ENCODE assay signal across 35 cellular contexts in genomic region chr4:15912236-15912635, GRCh38. TPM values are rescaled to one million over a fixed set of nuclear protein-coding genes. Genes with fewer than 3 reads are reported as not detected.
A peak's percentile ranks its signal among the peaks of the same experiment; 100 is the strongest.
DNase-seq lines count a peak whose midpoint lies in the region; ATAC-seq, FAIRE-seq and TF ChIP-seq lines count a peak whose summit lies in the region.
"Had no signal": no experiment of that assay in that cellular context is flagged by ENCODE, and none has a peak within 500 bp of the region (broad histone marks: within the 10 kb centered on the region; RNA-seq: fewer than 3 reads in every experiment).

No MANE protein-coding gene starts in this region.

- H3K9me3 Mint-ChIP-seq in GM23338 (peaks cover 19% of the 10 kb centered on the region), astrocyte (ENCODE audit: unreplicated experiment) (peaks cover 5% of the 10 kb centered on the region), immature natural killer cell (no peaks in the 10 kb centered on the region)
- no peaks in the 10 kb centered on the region for H3K9me3 Mint-ChIP-seq in natural killer cell treated with Interleukin-12 subunit alpha and Interleukin-12 subunit beta and Interleukin-15 and Interleukin-18, amount 100 ng/mL, for 72 hours
- no peaks in the 10 kb centered on the region for H3K9me3 Mint-ChIP-seq in activated T-cell treated with anti-CD3 and anti-CD28 coated beads, Interleukin-2, amount 50 U/mL, for 24 hours

- H3F3A ChIP-seq in GM23338 (replicated peaks; ENCODE audit: low read depth), result no peaks in the 10 kb centered on the region

- H3K4me3 ChIP-seq in GM23338 (no peak overlapping the region), astrocyte (ENCODE audit: insufficient read depth, low read depth, low read length) (no peak overlapping the region)
- H3K4me3 ChIP-seq: esophagus muscularis mucosa, heart right ventricle, right lobe of liver, SJSA1, tibial artery had no signal

- H3K4me1 Mint-ChIP-seq in GM23338, result no peaks in the 10 kb centered on the region
- H3K4me1 Mint-ChIP-seq in astrocyte (ENCODE audit: low read depth, unreplicated experiment), result peaks cover 28% of the 10 kb centered on the region
- peaks cover 40 to 49% of the 10 kb centered on the region in 2 donors for H3K4me1 Mint-ChIP-seq in immature natural killer cell
- peaks cover 21 to 33% of the 10 kb centered on the region in 2 donors for H3K4me1 Mint-ChIP-seq in natural killer cell treated with Interleukin-12 subunit alpha and Interleukin-12 subunit beta and Interleukin-15 and Interleukin-18, amount 100 ng/mL, for 72 hours (ENCODE audit: low read depth in 2 of 2)
- peaks cover 8% of the 10 kb centered on the region for H3K4me1 Mint-ChIP-seq in activated T-cell treated with anti-CD3 and anti-CD28 coated beads, Interleukin-2, amount 50 U/mL, for 24 hours (ENCODE audit: low read depth)
- H3K4me1 Mint-ChIP-seq: CD8-positive, alpha-beta memory T cell had no signal

- H3K27ac Mint-ChIP-seq in GM23338 (no peak overlapping the region), astrocyte (ENCODE audit: unreplicated experiment) (peak overlapping the region; percentile 78), immature natural killer cell (peak overlapping the region in 3 of 6 donors; percentile 24 to 54 (median 29))
- H3K27ac Mint-ChIP-seq in natural killer cell treated with Interleukin-12 subunit alpha and Interleukin-12 subunit beta and Interleukin-15 and Interleukin-18, amount 100 ng/mL, for 72 hours, result peak overlapping the region in 1 of 2 donors; percentile 47
- H3K27ac Mint-ChIP-seq in activated T-cell treated with anti-CD3 and anti-CD28 coated beads, Interleukin-2, amount 50 U/mL, for 24 hours, result no peak overlapping the region
- H3K27ac Mint-ChIP-seq: activated naive CD8-positive, alpha-beta T cell; CD8-positive, alpha-beta memory T cell; dendritic cell treated with granulocyte-macrophage colony-stimulating factor and Interleukin-4, amounts not matched to agents 40 ng/mL and 50 ng/mL, for 4 days had no signal

- no peak overlapping the region for H3K27ac ChIP-seq in GM23338 (ENCODE audit: low read depth)
- peak overlapping the region; percentile 97 for H3K27ac ChIP-seq in astrocyte (ENCODE audit: low read depth, low read length)
- H3K27ac ChIP-seq: esophagus muscularis mucosa, heart right ventricle, KMS-11, neutrophil, right lobe of liver, tibial artery, WERI-Rb-1 had no signal

- peaks cover 4% of the 10 kb centered on the region; the same call in 1 of the 2 replicates for H3K9me2 ChIP-seq in GM23338 (ENCODE audit: insufficient read depth)

- H3K9ac ChIP-seq in astrocyte (ENCODE audit: low read length), result peak overlapping the region; percentile 79
- H3K9ac ChIP-seq: KMS-11 had no signal

- H2AFZ ChIP-seq in GM23338 (peak overlapping the region; percentile 59), astrocyte (ENCODE audit: low read depth, low read length) (peak overlapping the region; percentile 18)

- no peak for TF ChIP-seq CTCF in GM23338 (conservative IDR thresholded peaks at IDR 0.05; ENCODE audit: low read depth in 2 of 2)
- no peak for TF ChIP-seq CTCF in astrocyte (IDR thresholded peaks at IDR 0.05; ENCODE audit: insufficient read depth, low read depth, low read length)

- H3K27me3 ChIP-seq in GM23338 (ENCODE audit: insufficient read depth) (no peaks in the 10 kb centered on the region), astrocyte (ENCODE audit: insufficient read depth, low read length) (no peaks in the 10 kb centered on the region)
- H3K27me3 ChIP-seq: esophagus muscularis mucosa, neutrophil, right lobe of liver, SJSA1 had no signal

- ATAC-seq in GM23338 (no peak), GM21381 (IDR thresholded peaks at IDR 0.05; ENCODE audit: unreplicated experiment) (no peak), HG03196 (IDR thresholded peaks at IDR 0.05; ENCODE audit: unreplicated experiment) (no peak)
- ATAC-seq in natural killer cell treated with Interleukin-12 subunit alpha and Interleukin-12 subunit beta and Interleukin-15 and Interleukin-18, amount 100 ng/mL, for 72 hours, result peak; percentile 69 to 71
- ATAC-seq: heart right ventricle, right lobe of liver had no signal

- H3K4me2 ChIP-seq in GM23338 (no peak overlapping the region), astrocyte (ENCODE audit: low read length) (peak overlapping the region; percentile 76)
- H3K4me2 ChIP-seq: KMS-11 had no signal

- H3K4me3 Mint-ChIP-seq in GM23338, result no peak overlapping the region
- H3K4me3 Mint-ChIP-seq in astrocyte (ENCODE audit: unreplicated experiment), result no peak overlapping the region
- H3K4me3 Mint-ChIP-seq in immature natural killer cell, result peak overlapping the region; percentile 16 to 63 (median 19)
- peak overlapping the region; percentile 13 for H3K4me3 Mint-ChIP-seq in natural killer cell treated with Interleukin-12 subunit alpha and Interleukin-12 subunit beta and Interleukin-15 and Interleukin-18, amount 100 ng/mL, for 72 hours
- no peak overlapping the region for H3K4me3 Mint-ChIP-seq in activated T-cell treated with anti-CD3 and anti-CD28 coated beads, Interleukin-2, amount 50 U/mL, for 24 hours
- H3K4me3 Mint-ChIP-seq: activated naive CD8-positive, alpha-beta T cell; dendritic cell treated with granulocyte-macrophage colony-stimulating factor and Interleukin-4, amounts not matched to agents 40 ng/mL and 50 ng/mL, for 4 days had no signal

- H3K9me3 ChIP-seq in astrocyte (ENCODE audit: insufficient read depth, low read depth, low read length), result no peaks in the 10 kb centered on the region
- H3K9me3 ChIP-seq: esophagus muscularis mucosa, heart right ventricle, neutrophil, right lobe of liver, SJSA1, tibial artery had no signal

- H3K36me3 Mint-ChIP-seq in GM23338 (ENCODE audit: low read depth), result peaks cover 6% of the 10 kb centered on the region
- H3K36me3 Mint-ChIP-seq in astrocyte (ENCODE audit: low read depth, unreplicated experiment), result no peaks in the 10 kb centered on the region
- H3K36me3 Mint-ChIP-seq in immature natural killer cell, result peaks cover 0 to 6% (median 5%) of the 10 kb centered on the region in 3 donors
- no peaks in the 10 kb centered on the region for H3K36me3 Mint-ChIP-seq in natural killer cell treated with Interleukin-12 subunit alpha and Interleukin-12 subunit beta and Interleukin-15 and Interleukin-18, amount 100 ng/mL, for 72 hours
- no peaks in the 10 kb centered on the region for H3K36me3 Mint-ChIP-seq in activated T-cell treated with anti-CD3 and anti-CD28 coated beads, Interleukin-2, amount 50 U/mL, for 24 hours (ENCODE audit: low read depth)
- H3K36me3 Mint-ChIP-seq: CD8-positive, alpha-beta memory T cell had no signal

- H3K79me2 ChIP-seq in GM23338 (replicated peaks; ENCODE audit: insufficient read depth) (no peaks in the 10 kb centered on the region), astrocyte (ENCODE audit: insufficient read depth, low read length) (no peaks in the 10 kb centered on the region)

- peak; percentile 32 for FAIRE-seq in astrocyte (lab: Jason Lieb, UNC)

- H3K4me1 ChIP-seq in GM23338 (ENCODE audit: insufficient read depth), result no peaks in the 10 kb centered on the region
- H3K4me1 ChIP-seq in astrocyte (ENCODE audit: insufficient read depth, low read length), result peaks cover 31% of the 10 kb centered on the region
- H3K4me1 ChIP-seq: heart right ventricle, right lobe of liver, tibial artery had no signal

- H3K27me3 Mint-ChIP-seq in GM23338 (ENCODE audit: insufficient read depth, low read depth, poor library complexity), result peaks cover 4% of the 10 kb centered on the region
- H3K27me3 Mint-ChIP-seq in astrocyte (ENCODE audit: low read depth, unreplicated experiment), result no peaks in the 10 kb centered on the region
- H3K27me3 Mint-ChIP-seq in immature natural killer cell (ENCODE audit: low read depth in 3 of 3), result peaks cover 0 to 7% (median 0%) of the 10 kb centered on the region in 3 donors
- no peaks in the 10 kb centered on the region for H3K27me3 Mint-ChIP-seq in natural killer cell treated with Interleukin-12 subunit alpha and Interleukin-12 subunit beta and Interleukin-15 and Interleukin-18, amount 100 ng/mL, for 72 hours
- H3K27me3 Mint-ChIP-seq in activated T-cell treated with anti-CD3 and anti-CD28 coated beads, Interleukin-2, amount 50 U/mL, for 24 hours, result peaks cover 14% of the 10 kb centered on the region
- H3K27me3 Mint-ChIP-seq: activated naive CD8-positive, alpha-beta T cell; dendritic cell treated with granulocyte-macrophage colony-stimulating factor and Interleukin-4, amounts not matched to agents 40 ng/mL and 50 ng/mL, for 4 days had no signal

- H3K36me3 ChIP-seq in GM23338 (ENCODE audit: insufficient read depth) (peaks cover 5% of the 10 kb centered on the region; the same call in 1 of the 2 replicates), astrocyte (ENCODE audit: insufficient read depth, low read length) (no peaks in the 10 kb centered on the region)
- H3K36me3 ChIP-seq: esophagus muscularis mucosa, heart right ventricle, neutrophil, right lobe of liver, SJSA1, tibial artery, WERI-Rb-1 had no signal

- no peak for DNase-seq in GM23338 (ENCODE audit: low spot score)
- DNase-seq in astrocyte (ENCODE audit: low read depth), result peak; percentile 39
- DNase-seq in immature natural killer cell, result peak; percentile 25 to 45 (median 39)
- DNase-seq in natural killer cell treated with Interleukin-12 subunit alpha and Interleukin-12 subunit beta and Interleukin-15 and Interleukin-18, amount 100 ng/mL, for 72 hours (ENCODE audit: low spot score), result peak; percentile 65
- no peak for DNase-seq in AML-193 (lab: John Stamatoyannopoulos, UW)
- no peak for DNase-seq in activated T-cell treated with anti-CD3 and anti-CD28 coated beads, Interleukin-2, amount 50 U/mL, for 24 hours
- DNase-seq: activated CD4-positive, alpha-beta T cell treated with anti-CD3 and anti-CD28 coated beads for 48 hours; activated effector memory CD4-positive, alpha-beta T cell treated with anti-CD3 and anti-CD28 coated beads, Interleukin-2, amount 50 U/mL, for 16 hours; caudate nucleus; CD8-positive, alpha-beta memory T cell; DMS 273 treated with DMSO at 0.1 percent for 48 hours; foreskin melanocyte; H7; heart right ventricle; left cardiac atrium; NCI-H1436; NCI-H2107; NCI-H446; NCI-H748 treated with DMSO at 0.1 percent for 48 hours; right lobe of liver; stimulated activated CD4-positive, alpha-beta T cell treated with anti-CD3 and anti-CD28 coated beads, Interleukin-4, amount 100 ng/mL, for 24 hours; T-helper 9 cell; tibial artery; WERI-Rb-1 had no signal

- H4K20me1 ChIP-seq in GM23338 (replicated peaks; ENCODE audit: insufficient read depth) (no peaks in the 10 kb centered on the region), astrocyte (ENCODE audit: insufficient read depth, low read length) (no peaks in the 10 kb centered on the region)

RNA-seq across cellular contexts. Expression of gene FGFBP1, which starts 26.3 kb away (rescaled TPM):
- total RNA-seq in GM23338 (2014; rRNA removed; shearing (Covaris generic)), result not detected in 2 replicates
- polyA plus RNA-seq in GM23338 (2016; fragmentation: Nextera tagmentation; extraction: Ambion mirVana) (0.15 and 0.42 TPM in 2 replicates), immature natural killer cell (under 1 TPM in 1 of 3 donors, not detected in 2; 0.53 TPM)
- total RNA-seq in astrocyte, result not detected in 2 replicates
- not detected for total RNA-seq in natural killer cell treated with Interleukin-12 subunit alpha and Interleukin-12 subunit beta and Interleukin-15 and Interleukin-18, amount 100 ng/mL, for 72 hours
- total RNA-seq: A673; CD8-positive, alpha-beta memory T cell; H7; heart right ventricle; left cardiac atrium; progenitor cell of endocrine pancreas; right lobe of liver; RPMI7951; SJSA1 had no signal
- polyA plus RNA-seq: CD8-positive, alpha-beta memory T cell had no signal

RNA-seq across cellular contexts. Expression of gene FGFBP2, which starts 50.7 kb away (rescaled TPM):
- total RNA-seq in GM23338 (2014; rRNA removed; shearing (Covaris generic)), result 0.56 and 0.93 TPM in 2 replicates
- 0.18 and 0.37 TPM in 2 replicates for polyA plus RNA-seq in GM23338 (2016; fragmentation: Nextera tagmentation; extraction: Ambion mirVana)
- total RNA-seq in astrocyte, result not detected in 2 replicates
- polyA plus RNA-seq in immature natural killer cell, result 1,000 to 10,000 TPM; 1,171 to 1,886 (median 1,278) TPM
- total RNA-seq in natural killer cell treated with Interleukin-12 subunit alpha and Interleukin-12 subunit beta and Interleukin-15 and Interleukin-18, amount 100 ng/mL, for 72 hours, result 10 to 100 TPM in 1 of 2 donors, 1 to 10 TPM in 1; 5.1 to 12.4 TPM
- total RNA-seq: A673, H7, progenitor cell of endocrine pancreas, RPMI7951, SJSA1 had no signal

Comparison
In these comparisons a context has a peak if more than half of its experiments do, and no peak if none do; other contexts are left out.
1. ATAC-seq: peak in natural killer cell treated with Interleukin-12 subunit alpha and Interleukin-12 subunit beta and Interleukin-15 and Interleukin-18, amount 100 ng/mL, for 72 hours (2 of 2); none in GM23338 (single experiment), GM21381 (single experiment) and HG03196 (single experiment).
2. DNase-seq: peak in astrocyte (single experiment), immature natural killer cell (3 of 3) and natural killer cell treated with Interleukin-12 subunit alpha and Interleukin-12 subunit beta and Interleukin-15 and Interleukin-18, amount 100 ng/mL, for 72 hours (single experiment); none in GM23338 (single experiment), AML-193 (0 of 2) and activated T-cell treated with anti-CD3 and anti-CD28 coated beads, Interleukin-2, amount 50 U/mL, for 24 hours (single experiment).
3. H3K4me3 Mint-ChIP-seq: peak in immature natural killer cell (5 of 5) and natural killer cell treated with Interleukin-12 subunit alpha and Interleukin-12 subunit beta and Interleukin-15 and Interleukin-18, amount 100 ng/mL, for 72 hours (single experiment); none in GM23338 (single experiment), astrocyte (single experiment) and activated T-cell treated with anti-CD3 and anti-CD28 coated beads, Interleukin-2, amount 50 U/mL, for 24 hours (single experiment).